ENCODE assay signal across 23 cellular contexts in the genomic region with DNA sequence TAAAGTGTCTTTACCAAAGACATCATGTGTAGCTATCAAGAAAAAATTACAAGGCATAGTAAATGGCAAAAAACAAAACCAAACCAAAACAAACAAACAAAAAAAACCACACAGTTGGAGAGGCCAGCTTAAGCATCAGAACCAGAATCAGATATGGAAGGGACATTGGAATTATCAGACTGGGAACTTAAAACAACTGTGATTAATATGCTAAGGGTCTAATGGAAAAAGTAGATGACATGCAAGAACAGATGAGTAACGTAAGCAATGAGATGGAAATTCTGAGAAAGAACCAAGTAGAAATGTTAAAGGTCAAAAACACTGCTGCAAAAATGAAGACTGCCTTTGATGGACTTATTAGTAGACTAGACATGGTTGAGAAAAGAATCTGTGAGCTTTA.
A peak's percentile ranks its signal among the peaks of the same experiment; 100 is the strongest.
DNase-seq lines count a peak whose midpoint lies in the region; ATAC-seq, FAIRE-seq and TF ChIP-seq lines count a peak whose summit lies in the region.
"Had no signal": no experiment of that assay in that cellular context is flagged by ENCODE, and none has a peak within 500 bp of the region (broad histone marks: within the 10 kb centered on the region; RNA-seq: fewer than 3 reads in every experiment).

No MANE protein-coding gene starts in this region.

- no peak for TF ChIP-seq RAD21 in K562 (CRISPR knock-in tag; conservative IDR thresholded peaks at IDR 0.05 in 1 of 2, IDR thresholded peaks at IDR 0.05 in 1 of 2)

- no peaks in the 10 kb centered on the region for H4K20me1 ChIP-seq in K562 (replicated peaks; ENCODE audit: control insufficient read depth, insufficient read depth, low read length)
- H4K20me1 ChIP-seq: BLaER1 had no signal

- 5% methylated on average over 1 of the region's 1 CpG for WGBS in K562 (ENCODE audit: insufficient coverage, low coverage, missing lambda C conversion rate)

- POLR2A ChIA-PET in activated CD8-positive, alpha-beta T cell treated with anti-CD3 and anti-CD28 coated beads for 36 hours (lab: Charles Lee): no interaction called here
- POLR2A ChIA-PET in activated CD8-positive, alpha-beta T cell treated with anti-CD3 and anti-CD28 coated beads, Interleukin-2, amount 10 ng/mL, durations not matched to agents 7 days and 5 days (lab: Charles Lee): no interaction called here
- POLR2A ChIA-PET in K562 (lab: Yijun Ruan, JAX): interaction anchor here (0.7 kb wide), 1 partner anchor 553 kb away, joined by 3 read pairs; no protein-coding TSS in a partner anchor

- ATAC-seq in activated CD8-positive, alpha-beta T cell treated with anti-CD3 and anti-CD28 coated beads for 36 hours: peak; percentile 24
- no peak for ATAC-seq in activated CD8-positive, alpha-beta T cell treated with anti-CD3 and anti-CD28 coated beads, Interleukin-2, amount 10 ng/mL, durations not matched to agents 7 days and 5 days
- ATAC-seq in K562 (no peak), left colon (no peak)
- ATAC-seq: CD8-positive, alpha-beta T cell had no signal

- no peak overlapping the region for H3K4me3 ChIP-seq in K562
- H3K4me3 ChIP-seq: BLaER1, GM23248 had no signal

- H3K27me3 Mint-ChIP-seq in activated CD8-positive, alpha-beta T cell treated with anti-CD3 and anti-CD28 coated beads for 36 hours: peaks cover 19% of the 10 kb centered on the region
- H3K27me3 Mint-ChIP-seq in activated CD8-positive, alpha-beta T cell treated with anti-CD3 and anti-CD28 coated beads, Interleukin-2, amount 10 ng/mL, durations not matched to agents 7 days and 5 days (ENCODE audit: low read depth): peaks cover 12% of the 10 kb centered on the region
- H3K27me3 Mint-ChIP-seq in activated naive CD8-positive, alpha-beta T cell: peaks cover 17% of the 10 kb centered on the region
- H3K27me3 Mint-ChIP-seq in stimulated activated naive CD8-positive, alpha-beta T cell treated with anti-CD3 and anti-CD28 coated beads, Interleukin-15, Interleukin-2, amounts not matched to agents 100 ng/mL and 50 ng/mL, for 24 hours: peaks cover 52% of the 10 kb centered on the region

- no peaks in the 10 kb centered on the region for H3K36me3 ChIP-seq in K562 (ENCODE audit: control insufficient read depth, insufficient read depth, low read length)
- H3K36me3 ChIP-seq: BLaER1 had no signal

- H3K79me2 ChIP-seq in K562 (ENCODE audit: control insufficient read depth, insufficient read depth, low read length): no peaks in the 10 kb centered on the region

- CTCF ChIA-PET in activated CD8-positive, alpha-beta T cell treated with anti-CD3 and anti-CD28 coated beads for 36 hours (lab: Charles Lee): interaction anchor here (0.5 to 3.5 kb wide), 2 partner anchors 23 to 271 kb away, joined by 3 to 26 read pairs; no protein-coding TSS in a partner anchor
- CTCF ChIA-PET in activated CD8-positive, alpha-beta T cell treated with anti-CD3 and anti-CD28 coated beads, Interleukin-2, amount 10 ng/mL, durations not matched to agents 7 days and 5 days (lab: Charles Lee): interaction anchor here (1.1 to 1.3 kb wide), 2 partner anchors 269 to 576 kb away, joined by 3 read pairs; no protein-coding TSS in a partner anchor
- CTCF ChIA-PET in K562 (lab: Yijun Ruan, JAX; ENCODE audit: low intra/inter-chr PET ratio): no interaction called here

- no peaks in the 10 kb centered on the region for H3K9me1 ChIP-seq in K562 (ENCODE audit: control insufficient read depth, insufficient read depth, low read length)

- H3K9me3 ChIP-seq in K562 (replicated peaks; ENCODE audit: control insufficient read depth, insufficient read depth, low read depth, low read length): no peaks in the 10 kb centered on the region
- H3K9me3 ChIP-seq: BLaER1 had no signal

- no peak for TF ChIP-seq EP300 in K562 (IDR thresholded peaks at IDR 0.05; ENCODE audit: low read length)

- no peak overlapping the region for H3K27ac ChIP-seq in K562 (ENCODE audit: extremely low read depth, low read depth, low read length)
- H3K27ac ChIP-seq: 22Rv1, BLaER1, C4-2B, GM23248 had no signal

- no peak for TF ChIP-seq CTCF in activated CD8-positive, alpha-beta T cell treated with anti-CD3 and anti-CD28 coated beads for 36 hours (IDR thresholded peaks at IDR 0.05)
- no peak for TF ChIP-seq CTCF in K562 (IDR thresholded peaks at IDR 0.05 in 2 of 3, conservative IDR thresholded peaks at IDR 0.05 in 1 of 3; ENCODE audit: insufficient read depth in 2 of 3, low read depth in 1 of 3, low read length in 3 of 3)

- DNase-seq in activated CD8-positive, alpha-beta T cell treated with anti-CD3 and anti-CD28 coated beads for 36 hours: no peak
- no peak for DNase-seq in activated CD8-positive, alpha-beta T cell treated with anti-CD3 and anti-CD28 coated beads, Interleukin-2, amount 10 ng/mL, durations not matched to agents 7 days and 5 days
- no peak for DNase-seq in K562 (ENCODE audit: extremely low read depth in 1 of 4, low spot score in 3 of 4)
- DNase-seq in left colon: no peak
- no peak for DNase-seq in activated CD4-positive, alpha-beta T cell treated with anti-CD3 and anti-CD28 coated beads, Interleukin-2, amount 50 U/mL, for 4 hours
- DNase-seq: Caco-2; CD4-positive, CD25-positive, alpha-beta regulatory T cell; CD8-positive, alpha-beta T cell; DMS153; DND-41; GM23248; H7; HCEC 1CT had no signal

- no TSS peak for BruUV-seq in K562 (replicated peaks; lab: Mats Ljungman, UMichigan)

- in situ Hi-C loops in K562 (cut with MboI): no loop called here

- H3K4me1 Mint-ChIP-seq in activated CD8-positive, alpha-beta T cell treated with anti-CD3 and anti-CD28 coated beads for 36 hours (ENCODE audit: low read depth): peaks cover 15% of the 10 kb centered on the region
- H3K4me1 Mint-ChIP-seq in activated CD8-positive, alpha-beta T cell treated with anti-CD3 and anti-CD28 coated beads, Interleukin-2, amount 10 ng/mL, durations not matched to agents 7 days and 5 days (ENCODE audit: low read depth): no peaks in the 10 kb centered on the region
- H3K4me1 Mint-ChIP-seq in activated naive CD8-positive, alpha-beta T cell (ENCODE audit: low read depth): peaks cover 6% of the 10 kb centered on the region
- H3K4me1 Mint-ChIP-seq in stimulated activated naive CD8-positive, alpha-beta T cell treated with anti-CD3 and anti-CD28 coated beads, Interleukin-15, Interleukin-2, amounts not matched to agents 100 ng/mL and 50 ng/mL, for 24 hours (ENCODE audit: low read depth): peaks cover 25% of the 10 kb centered on the region
- H3K4me1 Mint-ChIP-seq: B cell; CD4-positive, CD25-positive, alpha-beta regulatory T cell had no signal

- no peak overlapping the region for H3K4me3 Mint-ChIP-seq in activated CD8-positive, alpha-beta T cell treated with anti-CD3 and anti-CD28 coated beads for 36 hours
- H3K4me3 Mint-ChIP-seq in activated CD8-positive, alpha-beta T cell treated with anti-CD3 and anti-CD28 coated beads, Interleukin-2, amount 10 ng/mL, durations not matched to agents 7 days and 5 days: no peak overlapping the region
- H3K4me3 Mint-ChIP-seq in activated naive CD8-positive, alpha-beta T cell: no peak overlapping the region
- no peak overlapping the region for H3K4me3 Mint-ChIP-seq in stimulated activated naive CD8-positive, alpha-beta T cell treated with anti-CD3 and anti-CD28 coated beads, Interleukin-15, Interleukin-2, amounts not matched to agents 100 ng/mL and 50 ng/mL, for 24 hours
- H3K4me3 Mint-ChIP-seq: B cell; CD4-positive, CD25-positive, alpha-beta regulatory T cell; CD8-positive, alpha-beta T cell had no signal

- no peaks in the 10 kb centered on the region; a peak in 1 of 5 replicates for H3K27me3 ChIP-seq in K562 (ENCODE audit: control insufficient read depth in 2 of 2, insufficient read depth in 2 of 2, low read length in 2 of 2)
- H3K27me3 ChIP-seq: BLaER1 had no signal

- intact Hi-C loops in activated CD8-positive, alpha-beta T cell treated with anti-CD3 and anti-CD28 coated beads for 36 hours (cut with micrococcal nuclease): loop anchor here (5.0 kb wide), 1 partner anchor 273 kb away; no protein-coding TSS in a partner anchor
- intact Hi-C loops in K562 (cut with micrococcal nuclease): no loop called here
- intact Hi-C loops in left colon (cut with DNase I, micrococcal nuclease): no loop called here

- no peak overlapping the region for H3K4me2 ChIP-seq in K562 (ENCODE audit: insufficient read depth, low read length)
- H3K4me2 ChIP-seq: BLaER1 had no signal

- no peaks in the 10 kb centered on the region for H3K4me1 ChIP-seq in K562 (replicated peaks in 1 of 2; ENCODE audit: control insufficient read depth in 2 of 2, insufficient read depth in 2 of 2, low read length in 2 of 2)
- H3K4me1 ChIP-seq: BLaER1, Caco-2 had no signal

- H3K36me3 Mint-ChIP-seq in activated CD8-positive, alpha-beta T cell treated with anti-CD3 and anti-CD28 coated beads for 36 hours (ENCODE audit: low read depth): no peaks in the 10 kb centered on the region
- no peaks in the 10 kb centered on the region for H3K36me3 Mint-ChIP-seq in activated CD8-positive, alpha-beta T cell treated with anti-CD3 and anti-CD28 coated beads, Interleukin-2, amount 10 ng/mL, durations not matched to agents 7 days and 5 days (ENCODE audit: low read depth)
- H3K36me3 Mint-ChIP-seq in activated naive CD8-positive, alpha-beta T cell: no peaks in the 10 kb centered on the region
- H3K36me3 Mint-ChIP-seq in stimulated activated naive CD8-positive, alpha-beta T cell treated with anti-CD3 and anti-CD28 coated beads, Interleukin-15, Interleukin-2, amounts not matched to agents 100 ng/mL and 50 ng/mL, for 24 hours (ENCODE audit: low read depth): no peaks in the 10 kb centered on the region
- H3K36me3 Mint-ChIP-seq: CD4-positive, CD25-positive, alpha-beta regulatory T cell; CD8-positive, alpha-beta T cell had no signal

- no peak overlapping the region for H3K9ac ChIP-seq in K562 (ENCODE audit: insufficient read depth in 1 of 2, low read depth in 2 of 2, low read length in 2 of 2)
- H3K9ac ChIP-seq: BLaER1, GM23248 had no signal

- peak; percentile 19 for FAIRE-seq in K562 (lab: Jason Lieb, UNC)
- FAIRE-seq: A204.1, G401.6, GM12892, H1 had no signal

- no peak overlapping the region for H2AFZ ChIP-seq in K562 (ENCODE audit: low read depth, low read length)
- H2AFZ ChIP-seq: GM23248 had no signal

- no peaks in the 10 kb centered on the region for H3K9me3 Mint-ChIP-seq in activated CD8-positive, alpha-beta T cell treated with anti-CD3 and anti-CD28 coated beads for 36 hours
- no peaks in the 10 kb centered on the region for H3K9me3 Mint-ChIP-seq in activated CD8-positive, alpha-beta T cell treated with anti-CD3 and anti-CD28 coated beads, Interleukin-2, amount 10 ng/mL, durations not matched to agents 7 days and 5 days (ENCODE audit: insufficient read depth)
- no peaks in the 10 kb centered on the region for H3K9me3 Mint-ChIP-seq in activated naive CD8-positive, alpha-beta T cell (ENCODE audit: low read depth)
- no peaks in the 10 kb centered on the region for H3K9me3 Mint-ChIP-seq in stimulated activated naive CD8-positive, alpha-beta T cell treated with anti-CD3 and anti-CD28 coated beads, Interleukin-15, Interleukin-2, amounts not matched to agents 100 ng/mL and 50 ng/mL, for 24 hours
- H3K9me3 Mint-ChIP-seq: CD8-positive, alpha-beta T cell had no signal

- TF ChIP-seq POLR2A in K562 (conservative IDR thresholded peaks at IDR 0.05): no peak

- peak overlapping the region; percentile 6 for H3K27ac Mint-ChIP-seq in activated CD8-positive, alpha-beta T cell treated with anti-CD3 and anti-CD28 coated beads for 36 hours
- no peak overlapping the region for H3K27ac Mint-ChIP-seq in activated CD8-positive, alpha-beta T cell treated with anti-CD3 and anti-CD28 coated beads, Interleukin-2, amount 10 ng/mL, durations not matched to agents 7 days and 5 days
- peak overlapping the region; percentile 42 for H3K27ac Mint-ChIP-seq in activated naive CD8-positive, alpha-beta T cell
- peak overlapping the region; percentile 85 for H3K27ac Mint-ChIP-seq in stimulated activated naive CD8-positive, alpha-beta T cell treated with anti-CD3 and anti-CD28 coated beads, Interleukin-15, Interleukin-2, amounts not matched to agents 100 ng/mL and 50 ng/mL, for 24 hours
- H3K27ac Mint-ChIP-seq: B cell; CD8-positive, alpha-beta T cell had no signal
